In the genomic region with DNA sequence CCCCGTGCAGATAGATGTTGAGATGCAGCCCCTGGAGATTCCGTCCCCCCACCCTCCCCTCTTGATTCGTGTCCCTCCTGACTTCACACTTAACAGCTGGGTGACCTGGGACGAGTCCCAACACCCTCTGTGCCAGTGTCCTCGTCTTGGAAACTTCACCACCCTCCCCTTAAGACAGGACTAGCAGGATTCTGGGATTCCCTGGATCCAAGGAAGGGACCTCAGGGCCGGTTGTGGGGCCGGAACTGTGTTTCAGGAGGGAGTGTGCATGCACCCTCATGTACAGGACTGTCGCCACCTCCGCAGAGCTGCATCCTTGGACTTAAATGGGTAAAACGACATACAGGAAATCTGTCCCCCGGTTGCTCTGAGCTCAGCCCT, we compare ENCODE assay signal across 8 cellular contexts. TPM values are rescaled to one million over a fixed set of nuclear protein-coding genes. Genes with fewer than 3 reads are reported as not detected.
DNase-seq lines count a peak whose midpoint lies in the region; ATAC-seq and TF ChIP-seq lines count a peak whose summit lies in the region.

No MANE protein-coding gene starts in this region.

- DNase-seq in BJ (ENCODE audit: low read depth) (no peak), NCI-H748 (lab: John Stamatoyannopoulos, UW; ENCODE audit: unreplicated experiment) (no peak)
- peak; percentile 52 for DNase-seq in activated naive CD4-positive, alpha-beta T cell treated with anti-CD3 and anti-CD28 coated beads, Interleukin-2, amount 10 ng/mL, durations not matched to agents 7 days and 5 days
- DNase-seq in stimulated activated CD8-positive, alpha-beta memory T cell treated with anti-CD3 and anti-CD28 coated beads, Interleukin-4, amount 100 ng/mL, for 48 hours = peak; percentile 47

- H3K9ac ChIP-seq in HUES48 (ENCODE audit: low read depth, low read length) = 0 out of 2 replicates have a peak overlapping the region, but pooled peaks have one; percentile 49

- H3K9me3 ChIP-seq in HUES48 (ENCODE audit: control insufficient read depth, insufficient read depth, low read length) = no peaks in the 10 kb centered on the region

- H3K4me1 Mint-ChIP-seq in activated naive CD4-positive, alpha-beta T cell treated with anti-CD3 and anti-CD28 coated beads, Interleukin-2, amount 10 ng/mL, durations not matched to agents 7 days and 5 days = peaks cover 67% of the 10 kb centered on the region

- ATAC-seq in GM18520 (IDR thresholded peaks at IDR 0.05; ENCODE audit: unreplicated experiment) (no peak), GM19351 (IDR thresholded peaks at IDR 0.05; ENCODE audit: unreplicated experiment) (no peak)

- no peaks in the 10 kb centered on the region for H3K27me3 Mint-ChIP-seq in activated naive CD4-positive, alpha-beta T cell treated with anti-CD3 and anti-CD28 coated beads, Interleukin-2, amount 10 ng/mL, durations not matched to agents 7 days and 5 days

- peak overlapping the region; percentile 92 for H3K27ac Mint-ChIP-seq in activated naive CD4-positive, alpha-beta T cell treated with anti-CD3 and anti-CD28 coated beads, Interleukin-2, amount 10 ng/mL, durations not matched to agents 7 days and 5 days

- H3K27ac ChIP-seq in HUES48 (ENCODE audit: low read depth, low read length) = peak overlapping the region; percentile 57

- H3K4me1 ChIP-seq in HUES48 (ENCODE audit: control insufficient read depth, insufficient read depth, low read length) = peaks cover 18% of the 10 kb centered on the region; the same call in 1 of the 2 replicates

- CTCF ChIA-PET in BJ (lab: Yijun Ruan, JAX) = interaction anchor here (0.8 to 1.0 kb wide), 2 partner anchors 49 to 184 kb away, joined by 3 read pairs; no protein-coding TSS in a partner anchor
- CTCF ChIA-PET in activated naive CD4-positive, alpha-beta T cell treated with anti-CD3 and anti-CD28 coated beads, Interleukin-2, amount 10 ng/mL, durations not matched to agents 7 days and 5 days (lab: Charles Lee) = interaction anchor here (1.9 kb wide), 1 partner anchor 49 kb away, joined by 7 read pairs; no protein-coding TSS in a partner anchor

- POLR2A ChIA-PET in BJ (lab: Charles Lee) = interaction anchor here (0.5 kb wide), 1 partner anchor 88 kb away, joined by 6 read pairs; no protein-coding TSS in a partner anchor

- peaks cover 34% of the 10 kb centered on the region for H3K36me3 Mint-ChIP-seq in activated naive CD4-positive, alpha-beta T cell treated with anti-CD3 and anti-CD28 coated beads, Interleukin-2, amount 10 ng/mL, durations not matched to agents 7 days and 5 days

- no peak for TF ChIP-seq CTCF in BJ (IDR thresholded peaks at IDR 0.05; ENCODE audit: insufficient read depth, low read depth, low read length)

- peak overlapping the region; percentile 95 for H3K4me3 ChIP-seq in BJ (ENCODE audit: low read depth, low read length)
- peak overlapping the region; percentile 92 for H3K4me3 ChIP-seq in HUES48 (ENCODE audit: low read depth, low read length)
- peak overlapping the region; percentile 78 for H3K4me3 ChIP-seq in iPS-11a (ENCODE audit: low read depth, low read length)

- H3K36me3 ChIP-seq in BJ (ENCODE audit: control insufficient read depth, insufficient read depth, low read length) (no peaks in the 10 kb centered on the region), HUES48 (ENCODE audit: control insufficient read depth, insufficient read depth, low read length) (peaks cover 15% of the 10 kb centered on the region)

- no peaks in the 10 kb centered on the region for H3K27me3 ChIP-seq in BJ (ENCODE audit: control insufficient read depth, insufficient read depth, low read length)
- H3K27me3 ChIP-seq in HUES48 (ENCODE audit: control insufficient read depth, insufficient read depth, low read length) = no peaks in the 10 kb centered on the region

- H3K9me3 Mint-ChIP-seq in activated naive CD4-positive, alpha-beta T cell treated with anti-CD3 and anti-CD28 coated beads, Interleukin-2, amount 10 ng/mL, durations not matched to agents 7 days and 5 days = no peaks in the 10 kb centered on the region

- peak overlapping the region; percentile 99 for H3K4me3 Mint-ChIP-seq in activated naive CD4-positive, alpha-beta T cell treated with anti-CD3 and anti-CD28 coated beads, Interleukin-2, amount 10 ng/mL, durations not matched to agents 7 days and 5 days

RNA-seq across cellular contexts. Expression of a gene that starts 1.0 kb away (rescaled TPM):
- polyA plus RNA-seq in BJ (2011; rRNA removed) = 26.5 and 40.8 TPM in 2 replicates
- 106 and 110 TPM in 2 replicates for polyA minus RNA-seq in BJ (2011; rRNA and poly(A)+ RNA removed)

RNA-seq across cellular contexts. Expression of a gene that starts 1.3 kb away (rescaled TPM):
- 11.0 and 14.0 TPM in 2 replicates for polyA plus RNA-seq in BJ (2011; rRNA removed)
- polyA minus RNA-seq in BJ (2011; rRNA and poly(A)+ RNA removed) = 4.9 and 5.0 TPM in 2 replicates

RNA-seq across cellular contexts. Expression of a gene that starts 49.9 kb away (rescaled TPM):
- 0.89 and 1.1 TPM in 2 replicates for polyA plus RNA-seq in BJ (2011; rRNA removed)
- polyA minus RNA-seq in BJ (2011; rRNA and poly(A)+ RNA removed) = 0.33 and 0.67 TPM in 2 replicates

Comparison
In these comparisons a context has a peak if more than half of its experiments do, and no peak if none do; other contexts are left out.
1. DNase-seq: peak in activated naive CD4-positive, alpha-beta T cell treated with anti-CD3 and anti-CD28 coated beads, Interleukin-2, amount 10 ng/mL, durations not matched to agents 7 days and 5 days (single experiment) and stimulated activated CD8-positive, alpha-beta memory T cell treated with anti-CD3 and anti-CD28 coated beads, Interleukin-4, amount 100 ng/mL, for 48 hours (single experiment); none in BJ (single experiment) and NCI-H748 (single experiment).
2. Peak in every context shown above with its lines, with median percentiles within 50 percentile points of each other: H3K4me3 ChIP-seq.